Comparison of ENCODE assay signal across 9 cellular contexts in the genomic region with DNA sequence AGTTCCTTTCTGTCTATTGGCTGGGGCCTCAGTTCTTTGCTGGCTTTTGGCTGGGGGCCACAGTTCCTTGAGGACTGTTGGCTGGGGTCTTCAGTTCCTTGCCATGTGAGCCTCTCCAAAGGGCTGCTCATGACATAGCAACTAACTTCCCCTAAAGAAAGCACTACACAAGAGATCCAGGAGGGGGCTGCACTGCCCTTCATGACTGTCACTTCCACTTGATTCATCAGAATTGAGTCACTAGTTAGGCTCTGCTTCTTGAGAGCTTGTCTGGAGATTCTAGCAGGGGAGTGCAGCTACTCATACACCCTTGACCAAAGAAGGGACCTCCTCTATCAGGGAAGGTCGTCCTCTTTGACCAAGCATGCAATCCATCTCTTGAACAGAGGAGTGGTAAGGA. TPM values are rescaled to one million over a fixed set of nuclear protein-coding genes. Genes with fewer than 3 reads are reported as not detected.
DNase-seq lines count a peak whose midpoint lies in the region; ATAC-seq and TF ChIP-seq lines count a peak whose summit lies in the region.
"Had no signal": no experiment of that assay in that cellular context is flagged by ENCODE, and none has a peak within 500 bp of the region (broad histone marks: within the 10 kb centered on the region; RNA-seq: fewer than 3 reads in every experiment).

No MANE protein-coding gene starts in this region.

- TF ChIP-seq CTCF in kidney epithelial cell (IDR thresholded peaks at IDR 0.05; ENCODE audit: insufficient read depth, low read length, poor library complexity, severe bottlenecking) (peak; percentile 58), prostate gland (IDR thresholded peaks at IDR 0.05) (no peak)

- no peak overlapping the region for H3K4me3 Mint-ChIP-seq in activated T-helper 17 cell treated with anti-CD3 and anti-CD28 coated beads, Interleukin-2, amount 50 U/mL, for 72 hours
- H3K4me3 Mint-ChIP-seq: B cell had no signal

- DNase-seq in NCI-H1417 (lab: John Stamatoyannopoulos, UW) (peak in 2 of 3 experiments; percentile 1 to 52), NCI-H1417 treated with DMSO at 0.1 percent for 48 hours (lab: John Stamatoyannopoulos, UW) (no peak), Kasumi-1 (lab: John Stamatoyannopoulos, UW) (peak; percentile 52 to 80), kidney epithelial cell (ENCODE audit: low read depth) (peak; percentile 26), caudate nucleus (lab: John Stamatoyannopoulos, UW) (no peak), prostate gland (ENCODE audit: low spot score) (no peak)

- H3K27me3 Mint-ChIP-seq in activated T-helper 17 cell treated with anti-CD3 and anti-CD28 coated beads, Interleukin-2, amount 50 U/mL, for 72 hours = peaks cover 25% of the 10 kb centered on the region

- no peaks in the 10 kb centered on the region for H3K9me3 ChIP-seq in prostate gland

- ATAC-seq in activated T-helper 17 cell treated with anti-CD3 and anti-CD28 coated beads, Interleukin-2, amount 50 U/mL, for 72 hours (replicated peaks) = peak; percentile 39
- no peak for ATAC-seq in GM19324 (IDR thresholded peaks at IDR 0.05; ENCODE audit: low FRiP score, unreplicated experiment)

- no peak overlapping the region for H3K4me3 ChIP-seq in kidney epithelial cell (ENCODE audit: low read depth, low read length)
- no peak overlapping the region for H3K4me3 ChIP-seq in prostate gland

- TF ChIP-seq POLR2A in prostate gland (IDR thresholded peaks at IDR 0.05) = no peak

- H3K27me3 ChIP-seq in kidney epithelial cell (ENCODE audit: control insufficient read depth, insufficient read depth, low read length) (no peaks in the 10 kb centered on the region), prostate gland (replicated peaks; ENCODE audit: insufficient read depth) (no peaks in the 10 kb centered on the region)

- no peak overlapping the region for H3K27ac Mint-ChIP-seq in activated T-helper 17 cell treated with anti-CD3 and anti-CD28 coated beads, Interleukin-2, amount 50 U/mL, for 72 hours
- H3K27ac Mint-ChIP-seq: B cell had no signal

- WGBS in prostate gland = 13% methylated on average over 1 of the region's 1 CpG

- peaks cover 6% of the 10 kb centered on the region for H3K9me3 Mint-ChIP-seq in activated T-helper 17 cell treated with anti-CD3 and anti-CD28 coated beads, Interleukin-2, amount 50 U/mL, for 72 hours

- no peaks in the 10 kb centered on the region for H3K4me1 ChIP-seq in prostate gland (replicated peaks)

- H3K36me3 ChIP-seq in kidney epithelial cell (ENCODE audit: control insufficient read depth, insufficient read depth, low read length) (no peaks in the 10 kb centered on the region), prostate gland (no peaks in the 10 kb centered on the region)

- intact Hi-C loops in prostate gland (cut with DNase I) = no loop called here

- no peak overlapping the region for H3K27ac ChIP-seq in caudate nucleus (ENCODE audit: low read depth, low read length)
- no peak overlapping the region for H3K27ac ChIP-seq in prostate gland

- H3K4me1 Mint-ChIP-seq in activated T-helper 17 cell treated with anti-CD3 and anti-CD28 coated beads, Interleukin-2, amount 50 U/mL, for 72 hours = no peaks in the 10 kb centered on the region
- H3K4me1 Mint-ChIP-seq: B cell had no signal

- no peaks in the 10 kb centered on the region for H3K36me3 Mint-ChIP-seq in activated T-helper 17 cell treated with anti-CD3 and anti-CD28 coated beads, Interleukin-2, amount 50 U/mL, for 72 hours (ENCODE audit: low read depth)

RNA-seq across cellular contexts. Expression of a gene that starts 38.0 kb away (rescaled TPM):
- under 1 TPM in 1 of 2 donors, not detected in 1; 0.11 TPM for total RNA-seq in activated T-helper 17 cell treated with anti-CD3 and anti-CD28 coated beads, Interleukin-2, amount 50 U/mL, for 72 hours
- total RNA-seq in kidney epithelial cell (3.2 TPM in 2 replicates), prostate gland (10 to 100 TPM; 10.1 to 10.5 TPM)
- total RNA-seq: B cell had no signal

Comparison
In these comparisons a context has a peak if more than half of its experiments do, and no peak if none do; other contexts are left out.
1. DNase-seq: peak in NCI-H1417 (2 of 3), Kasumi-1 (2 of 2) and kidney epithelial cell (single experiment); none in NCI-H1417 treated with DMSO at 0.1 percent for 48 hours (single experiment), caudate nucleus (0 of 61) and prostate gland (single experiment).